24 cellular contexts compared by ENCODE assay signal in genomic region chr14:93046696-93047050, GRCh38.
DNase-seq lines count a peak whose midpoint lies in the region; ATAC-seq and TF ChIP-seq lines count a peak whose summit lies in the region.
"Had no signal": no experiment of that assay in that cellular context is flagged by ENCODE, and none has a peak within 500 bp of the region (broad histone marks: within the 10 kb centered on the region; RNA-seq: fewer than 3 reads in every experiment).

No MANE protein-coding gene starts in this region.

- H3K9me3 ChIP-seq in cardiac muscle cell (ENCODE audit: low read depth) (no peaks in the 10 kb centered on the region), transverse colon (no peaks in the 10 kb centered on the region)
- H3K9me3 ChIP-seq in naive thymus-derived CD4-positive, alpha-beta T cell (ENCODE audit: control insufficient read depth in 2 of 3, low read length in 3 of 3): no peaks in the 10 kb centered on the region

- H3K27me3 Mint-ChIP-seq in memory B cell: no peaks in the 10 kb centered on the region
- no peaks in the 10 kb centered on the region for H3K27me3 Mint-ChIP-seq in naive thymus-derived CD4-positive, alpha-beta T cell
- H3K27me3 Mint-ChIP-seq: CD8-positive, alpha-beta memory T cell had no signal

- no peak for TF ChIP-seq EP300 in transverse colon (IDR thresholded peaks at IDR 0.05; ENCODE audit: low read depth)

- H3K27me3 ChIP-seq in cardiac muscle cell: no peaks in the 10 kb centered on the region
- H3K27me3 ChIP-seq in transverse colon: no peaks in the 10 kb centered on the region
- no peaks in the 10 kb centered on the region for H3K27me3 ChIP-seq in naive thymus-derived CD4-positive, alpha-beta T cell (ENCODE audit: control insufficient read depth in 2 of 2, insufficient read depth in 2 of 2, low read length in 2 of 2)
- H3K27me3 ChIP-seq: dorsolateral prefrontal cortex had no signal

- WGBS in transverse colon (ENCODE audit: low coverage in 1 of 2), 2 donors: 85 to 100% methylated on average over 1 to 8 of the region's 8 CpGs

- H3K36me3 ChIP-seq in cardiac muscle cell: no peaks in the 10 kb centered on the region
- H3K36me3 ChIP-seq in transverse colon: no peaks in the 10 kb centered on the region
- H3K36me3 ChIP-seq in naive thymus-derived CD4-positive, alpha-beta T cell (ENCODE audit: control insufficient read depth in 2 of 3, insufficient read depth in 3 of 3, low read length in 3 of 3): peaks cover 0 to 5% (median 0%) of the 10 kb centered on the region in 3 experiments

- TF ChIP-seq POLR2A in transverse colon (IDR thresholded peaks at IDR 0.05): no peak

- intact Hi-C loops in left cardiac atrium (cut with DNase I) (loop anchor here in 1 of 2 donors (10.0 kb wide), 1 partner anchor 48 kb away; no protein-coding TSS in a partner anchor), transverse colon (cut with DNase I; ENCODE audit: low total_unique reads) (no loop called here)
- intact Hi-C loops in naive thymus-derived CD4-positive, alpha-beta T cell (cut with micrococcal nuclease): no loop called here

- H3K4me1 ChIP-seq in cardiac muscle cell (ENCODE audit: low read depth) (peaks cover 57% of the 10 kb centered on the region), transverse colon (peaks cover 87 to 100% (median 95%) of the 10 kb centered on the region in 4 donors)
- no peaks in the 10 kb centered on the region for H3K4me1 ChIP-seq in naive thymus-derived CD4-positive, alpha-beta T cell (ENCODE audit: control insufficient read depth in 2 of 2, insufficient read depth in 2 of 2, low read length in 2 of 2)

- CTCF ChIA-PET in naive thymus-derived CD4-positive, alpha-beta T cell (lab: Charles Lee): no interaction called here

- H3K4me1 Mint-ChIP-seq in memory B cell: peaks cover 50% of the 10 kb centered on the region
- H3K4me1 Mint-ChIP-seq in naive thymus-derived CD4-positive, alpha-beta T cell: peaks cover 7 to 41% (median 21%) of the 10 kb centered on the region in 7 donors

- in situ Hi-C loops in transverse colon (cut with MboI; ENCODE audit: low pct_ligation_motif_present in 1 of 4, low pct_unique_long_range_greater_than_20kb in 1 of 4, low sequenced_read_pairs in 3 of 4): no loop called here

- peaks cover 5% of the 10 kb centered on the region for H3K36me3 Mint-ChIP-seq in memory B cell
- peaks cover 0 to 10% (median 0%) of the 10 kb centered on the region in 5 donors for H3K36me3 Mint-ChIP-seq in naive thymus-derived CD4-positive, alpha-beta T cell
- H3K36me3 Mint-ChIP-seq: natural killer cell had no signal

- H3K4me3 ChIP-seq in cardiac muscle cell (no peak overlapping the region), transverse colon (no peak overlapping the region)
- no peak overlapping the region for H3K4me3 ChIP-seq in naive thymus-derived CD4-positive, alpha-beta T cell (ENCODE audit: low read length)
- H3K4me3 ChIP-seq: dorsolateral prefrontal cortex had no signal

- peak overlapping the region; percentile 70 for H3K27ac Mint-ChIP-seq in memory B cell
- H3K27ac Mint-ChIP-seq in naive thymus-derived CD4-positive, alpha-beta T cell: no peak overlapping the region

- H3K4me3 Mint-ChIP-seq in memory B cell: no peak overlapping the region
- H3K4me3 Mint-ChIP-seq in naive thymus-derived CD4-positive, alpha-beta T cell: no peak overlapping the region
- H3K4me3 Mint-ChIP-seq: CD8-positive, alpha-beta memory T cell had no signal

- no peak for TF ChIP-seq CTCF in cardiac muscle cell (IDR thresholded peaks at IDR 0.05; ENCODE audit: low read depth, low read length)
- no peak for TF ChIP-seq CTCF in transverse colon (IDR thresholded peaks at IDR 0.05)

- H3K27ac ChIP-seq in cardiac muscle cell (peak overlapping the region; percentile 49), angular gyrus (ENCODE audit: low read depth, low read length) (peak overlapping the region; percentile 27), transverse colon (peak overlapping the region; percentile 86 to 90 (median 88))
- H3K27ac ChIP-seq in naive thymus-derived CD4-positive, alpha-beta T cell (ENCODE audit: low read depth, low read length): no peak overlapping the region

- POLR2A ChIA-PET in naive thymus-derived CD4-positive, alpha-beta T cell (lab: Charles Lee): no interaction called here

- no peak for DNase-seq in cardiac muscle cell (ENCODE audit: low read depth in 1 of 2, low spot score in 1 of 2)
- no peak for DNase-seq in left cardiac atrium
- no peak for DNase-seq in memory B cell (ENCODE audit: low spot score in 2 of 2)
- no peak for DNase-seq in transverse colon
- no peak for DNase-seq in NCI-H1048 (lab: John Stamatoyannopoulos, UW)
- DNase-seq in naive thymus-derived CD4-positive, alpha-beta T cell: no peak
- DNase-seq in activated CD4-positive, alpha-beta T cell treated with anti-CD3 and anti-CD28 coated beads for 4 hours: no peak
- DNase-seq: activated CD4-positive, CD25-positive, alpha-beta regulatory T cell treated with anti-CD3 and anti-CD28 coated beads, Interleukin-2, amount 50 U/mL, for 72 hours; activated naive CD4-positive, alpha-beta T cell treated with anti-CD3 and anti-CD28 coated beads, Interleukin-2, amount 50 U/mL, for 16 hours; amygdala; CD8-positive, alpha-beta memory T cell; dorsolateral prefrontal cortex; GDM1; glutamatergic neuron; MM.1S; natural killer cell; NCI-H1436; NCI-H446; NCI-H82; SHP77; stimulated activated CD4-positive, alpha-beta T cell treated with anti-CD3 and anti-CD28 coated beads, Interleukin-4, amount 100 ng/mL, for 24 hours; stimulated activated naive CD4-positive, alpha-beta T cell treated with Interleukin-2 at 50 U/mL for 16 hours; SW 1271 had no signal

- ATAC-seq in left cardiac atrium (no peak), memory B cell (ENCODE audit: low read depth) (no peak)
- ATAC-seq in naive thymus-derived CD4-positive, alpha-beta T cell: no peak
- ATAC-seq: natural killer cell had no signal

- no peaks in the 10 kb centered on the region for H3K9me3 Mint-ChIP-seq in memory B cell
- no peaks in the 10 kb centered on the region for H3K9me3 Mint-ChIP-seq in naive thymus-derived CD4-positive, alpha-beta T cell
- H3K9me3 Mint-ChIP-seq: CD8-positive, alpha-beta memory T cell; natural killer cell had no signal
